In genomic region chr5:73948720-73949119, GRCh38 we compare ENCODE assay signal across 15 cellular contexts.
DNase-seq lines count a peak whose midpoint lies in the region; ATAC-seq and TF ChIP-seq lines count a peak whose summit lies in the region.
"Had no signal": no experiment of that assay in that cellular context is flagged by ENCODE, and none has a peak within 500 bp of the region (broad histone marks: within the 10 kb centered on the region; RNA-seq: fewer than 3 reads in every experiment).

No MANE protein-coding gene starts in this region.

- CTCF ChIA-PET in HEK293 (lab: Yijun Ruan, JAX), result interaction anchor here (1.0 kb wide), 1 partner anchor 13 kb away, joined by 3 read pairs; no protein-coding TSS in a partner anchor

- H3K4me3 Mint-ChIP-seq in activated T-cell treated with anti-CD3 and anti-CD28 coated beads, Interleukin-2, amount 50 U/mL, for 24 hours, result no peak overlapping the region
- H3K4me3 Mint-ChIP-seq: activated CD4-positive, alpha-beta T cell treated with anti-CD3 and anti-CD28 coated beads for 36 hours; activated T-helper 1 cell treated with anti-CD3 and anti-CD28 coated beads, Interleukin-12 subunit alpha, Interleukin-12 subunit beta, Interleukin-2, Interleukin-4 antibody, amounts not matched to agents 30 ng/mL and 10 ng/mL and 1 ng/mL, durations not matched to agents 14 hours and 24 hours and 36 hours; effector memory CD8-positive, alpha-beta T cell; memory B cell had no signal

- H3K27ac Mint-ChIP-seq in activated T-cell treated with anti-CD3 and anti-CD28 coated beads, Interleukin-2, amount 50 U/mL, for 24 hours, result no peak overlapping the region
- H3K27ac Mint-ChIP-seq: activated CD4-positive, alpha-beta T cell treated with anti-CD3 and anti-CD28 coated beads for 36 hours; activated T-helper 1 cell treated with anti-CD3 and anti-CD28 coated beads, Interleukin-12 subunit alpha, Interleukin-12 subunit beta, Interleukin-2, Interleukin-4 antibody, amounts not matched to agents 30 ng/mL and 10 ng/mL and 1 ng/mL, durations not matched to agents 14 hours and 24 hours and 36 hours; effector memory CD8-positive, alpha-beta T cell; memory B cell had no signal

- no peaks in the 10 kb centered on the region for H4K20me1 ChIP-seq in BLaER1

- TF ChIP-seq CTCF in HEK293 (tag by site-specific recombination; IDR thresholded peaks at IDR 0.05) (no peak), astrocyte of the spinal cord (IDR thresholded peaks at IDR 0.05; ENCODE audit: low read depth, low read length) (no peak), brain microvascular endothelial cell (IDR thresholded peaks at IDR 0.05; ENCODE audit: low read depth, low read length, missing control alignments) (no peak)

- H3K27me3 Mint-ChIP-seq in activated T-cell treated with anti-CD3 and anti-CD28 coated beads, Interleukin-2, amount 50 U/mL, for 24 hours, result peaks cover 8% of the 10 kb centered on the region

- no peaks in the 10 kb centered on the region for H3K27me3 ChIP-seq in BLaER1
- no peaks in the 10 kb centered on the region for H3K27me3 ChIP-seq in brain microvascular endothelial cell (replicated peaks)
- H3K27me3 ChIP-seq: ascending aorta, hepatocyte had no signal

- no peaks in the 10 kb centered on the region for H3K36me3 ChIP-seq in BLaER1
- no peaks in the 10 kb centered on the region for H3K36me3 ChIP-seq in HEK293 (ENCODE audit: control insufficient read depth in 2 of 2, insufficient read depth in 1 of 2, low read length in 2 of 2)
- H3K36me3 ChIP-seq in brain microvascular endothelial cell (replicated peaks), result no peaks in the 10 kb centered on the region
- H3K36me3 ChIP-seq: ascending aorta, spleen had no signal

- no peaks in the 10 kb centered on the region; the same call in 1 of the 2 replicates for H3K9me3 ChIP-seq in BLaER1
- H3K9me3 ChIP-seq in HEK293 (ENCODE audit: control insufficient read depth, insufficient read depth, low read depth, low read length), result no peaks in the 10 kb centered on the region; the same call in 1 of the 2 replicates
- H3K9me3 ChIP-seq: ascending aorta had no signal

- peak; percentile 32 for DNase-seq in astrocyte of the spinal cord (ENCODE audit: low read depth, low spot score)
- no peak for DNase-seq in left lobe of liver (ENCODE audit: low spot score)
- no peak for DNase-seq in brain microvascular endothelial cell
- DNase-seq in germinal center (ENCODE audit: low spot score), result no peak
- no peak for DNase-seq in activated T-cell treated with anti-CD3 and anti-CD28 coated beads, Interleukin-2, amount 50 U/mL, for 24 hours
- DNase-seq in activated CD8-positive, alpha-beta memory T cell treated with anti-CD3 and anti-CD28 coated beads, Interleukin-2, amount 50 U/mL, for 48 hours, result no peak
- DNase-seq: activated CD4-positive, alpha-beta T cell treated with anti-CD3 and anti-CD28 coated beads for 36 hours; effector memory CD8-positive, alpha-beta T cell; spleen had no signal

- H3K4me3 ChIP-seq in BLaER1 (no peak overlapping the region), HEK293 (ENCODE audit: low read depth, low read length) (no peak overlapping the region), astrocyte of the spinal cord (ENCODE audit: low read depth, low read length) (no peak overlapping the region), brain microvascular endothelial cell (ENCODE audit: low read depth, low read length) (no peak overlapping the region)
- H3K4me3 ChIP-seq: hepatocyte, spleen had no signal

- no peak overlapping the region for H3K9ac ChIP-seq in BLaER1

- H3K4me1 ChIP-seq in BLaER1 (peaks cover 15% of the 10 kb centered on the region), HEK293 (ENCODE audit: control insufficient read depth, insufficient read depth, low read length) (peaks cover 20% of the 10 kb centered on the region)
- H3K4me1 ChIP-seq: spleen had no signal

- peak; percentile 45 for ATAC-seq in left lobe of liver
- ATAC-seq: activated CD4-positive, alpha-beta T cell treated with anti-CD3 and anti-CD28 coated beads for 36 hours; effector memory CD8-positive, alpha-beta T cell had no signal

- no peak overlapping the region for H3K27ac ChIP-seq in BLaER1
- H3K27ac ChIP-seq in HEK293 (ENCODE audit: extremely low read depth, low read depth, low read length), result no peak overlapping the region
- H3K27ac ChIP-seq in brain microvascular endothelial cell, result no peak overlapping the region
- H3K27ac ChIP-seq: hepatocyte, spleen had no signal

- H3K9me3 Mint-ChIP-seq in activated T-cell treated with anti-CD3 and anti-CD28 coated beads, Interleukin-2, amount 50 U/mL, for 24 hours, result peaks cover 8% of the 10 kb centered on the region
- H3K9me3 Mint-ChIP-seq: effector memory CD8-positive, alpha-beta T cell had no signal

- H3K36me3 Mint-ChIP-seq in activated T-cell treated with anti-CD3 and anti-CD28 coated beads, Interleukin-2, amount 50 U/mL, for 24 hours (ENCODE audit: low read depth), result no peaks in the 10 kb centered on the region

- no peaks in the 10 kb centered on the region for H3K4me1 Mint-ChIP-seq in activated T-cell treated with anti-CD3 and anti-CD28 coated beads, Interleukin-2, amount 50 U/mL, for 24 hours (ENCODE audit: low read depth)
- H3K4me1 Mint-ChIP-seq: activated CD4-positive, alpha-beta T cell treated with anti-CD3 and anti-CD28 coated beads for 36 hours; memory B cell had no signal

- peak overlapping the region; percentile 16; the same call in 1 of the 2 replicates for H3K4me2 ChIP-seq in BLaER1
- H3K4me2 ChIP-seq: hepatocyte had no signal

- in situ Hi-C loops in astrocyte of the spinal cord (cut with HindIII; ENCODE audit: low sequenced_read_pairs), result no loop called here
- in situ Hi-C loops in brain microvascular endothelial cell (cut with HindIII; ENCODE audit: low pct_ligation_motif_present, low sequenced_read_pairs), result no loop called here

- POLR2A ChIA-PET in HEK293 (lab: Yijun Ruan, JAX), result no interaction called here

TF ChIP-seq in HEK293, 187 proteins besides CTCF, POLR2A, EP300 and RAD21:
- TF ChIP-seq ZSCAN4 (tag by site-specific recombination; IDR thresholded peaks at IDR 0.05), result peak; percentile 43; the same call in 1 of the 2 replicates
- no peak for TF ChIP-seq ZNF549 (tag by site-specific recombination; IDR thresholded peaks at IDR 0.05)
- 0 out of 2 replicates have a peak, but pooled peaks have one; percentile 25 for TF ChIP-seq ZNF335 (tag by site-specific recombination; conservative IDR thresholded peaks at IDR 0.05)
- no peak for TF ChIP-seq ZNF302 (tag by site-specific recombination; IDR thresholded peaks at IDR 0.05; ENCODE audit: low read depth)
- TF ChIP-seq KLF10 (tag by site-specific recombination; IDR thresholded peaks at IDR 0.05), result no peak
- peak; percentile 61 for TF ChIP-seq ZFHX2 (tag by site-specific recombination; conservative IDR thresholded peaks at IDR 0.05)
